Comparison of ENCODE assay signal across 7 cellular contexts in the genomic region with DNA sequence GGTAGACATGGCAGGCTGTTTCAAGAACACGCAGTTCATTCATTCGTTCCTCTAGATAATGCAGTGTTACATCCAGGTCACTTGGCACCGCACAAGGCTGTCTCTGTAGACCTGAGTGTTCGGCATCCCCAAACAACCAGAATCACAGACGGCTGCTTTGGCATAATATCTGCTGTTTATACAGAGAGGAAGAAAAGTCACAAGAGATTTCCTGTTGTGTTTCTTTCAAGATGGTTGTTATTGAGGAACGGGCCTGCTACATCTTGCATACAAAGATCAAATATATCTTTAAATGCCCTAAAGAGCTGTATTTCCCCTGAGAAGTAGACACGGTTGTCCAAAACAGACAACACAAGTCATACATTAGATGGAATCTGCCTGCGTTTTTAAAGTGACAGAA. TPM values are rescaled to one million over a fixed set of nuclear protein-coding genes. Genes with fewer than 3 reads are reported as not detected.
DNase-seq lines count a peak whose midpoint lies in the region; ATAC-seq, FAIRE-seq and TF ChIP-seq lines count a peak whose summit lies in the region.
"Not testable (repeated sequence)": the region's sequence is repeated elsewhere in the genome, so short reads cannot be mapped to it uniquely, and the experiment has no call there.

No MANE protein-coding gene starts in this region.

- not testable (repeated sequence) for H3K9me3 Mint-ChIP-seq in CD4-positive, alpha-beta T cell; T-cell; activated CD4-positive, alpha-beta memory T cell treated with anti-CD3 and anti-CD28 coated beads, Interleukin-2, amount 10 ng/mL, durations not matched to agents 7 days and 5 days; activated naive CD4-positive, alpha-beta T cell treated with anti-CD3 and anti-CD28 coated beads, Interleukin-2, amount 10 ng/mL, durations not matched to agents 7 days and 5 days; immature natural killer cell

- H3K27ac ChIP-seq in CD4-positive, alpha-beta T cell (ENCODE audit: low read depth, low read length) = peak overlapping the region; percentile 46

- not testable (repeated sequence) for H3K27me3 ChIP-seq in CD4-positive, alpha-beta T cell (ENCODE audit: control insufficient read depth, insufficient read depth, low read length)

- peaks cover 30% of the 10 kb centered on the region for H3K4me1 Mint-ChIP-seq in CD4-positive, alpha-beta T cell (ENCODE audit: low read depth)
- H3K4me1 Mint-ChIP-seq in T-cell = peaks cover 24 to 39% (median 32%) of the 10 kb centered on the region in 3 donors
- H3K4me1 Mint-ChIP-seq in activated CD4-positive, alpha-beta memory T cell treated with anti-CD3 and anti-CD28 coated beads, Interleukin-2, amount 10 ng/mL, durations not matched to agents 7 days and 5 days = peaks cover 35% of the 10 kb centered on the region
- peaks cover 43% of the 10 kb centered on the region for H3K4me1 Mint-ChIP-seq in activated naive CD4-positive, alpha-beta T cell treated with anti-CD3 and anti-CD28 coated beads, Interleukin-2, amount 10 ng/mL, durations not matched to agents 7 days and 5 days
- H3K4me1 Mint-ChIP-seq in immature natural killer cell = peaks cover 7 to 10% of the 10 kb centered on the region in 2 donors

- peak overlapping the region; percentile 66 for H3K4me3 Mint-ChIP-seq in CD4-positive, alpha-beta T cell
- H3K4me3 Mint-ChIP-seq in T-cell = peak overlapping the region in 2 of 3 donors; percentile 21 to 72
- not testable (repeated sequence) for H3K4me3 Mint-ChIP-seq in activated CD4-positive, alpha-beta memory T cell treated with anti-CD3 and anti-CD28 coated beads, Interleukin-2, amount 10 ng/mL, durations not matched to agents 7 days and 5 days; activated naive CD4-positive, alpha-beta T cell treated with anti-CD3 and anti-CD28 coated beads, Interleukin-2, amount 10 ng/mL, durations not matched to agents 7 days and 5 days
- H3K4me3 Mint-ChIP-seq in immature natural killer cell = peak overlapping the region in 3 of 5 donors; percentile 14 to 39 (median 17)

- CTCF ChIA-PET in CD4-positive, alpha-beta T cell (lab: Charles Lee); T-cell (lab: Charles Lee); activated naive CD4-positive, alpha-beta T cell treated with anti-CD3 and anti-CD28 coated beads, Interleukin-2, amount 10 ng/mL, durations not matched to agents 7 days and 5 days (lab: Charles Lee): not testable (repeated sequence)
- CTCF ChIA-PET in activated CD4-positive, alpha-beta memory T cell treated with anti-CD3 and anti-CD28 coated beads, Interleukin-2, amount 10 ng/mL, durations not matched to agents 7 days and 5 days (lab: Charles Lee) = interaction anchor here (0.8 to 2.9 kb wide), 2 partner anchors 8 to 157 kb away, joined by 3 to 12 read pairs; no protein-coding TSS in a partner anchor

- H3K27ac Mint-ChIP-seq in CD4-positive, alpha-beta T cell = peak overlapping the region; percentile 91
- H3K27ac Mint-ChIP-seq in T-cell (peak overlapping the region; percentile 70 to 93), immature natural killer cell (peak overlapping the region in 5 of 6 donors; percentile 28 to 57 (median 35))
- H3K27ac Mint-ChIP-seq in activated CD4-positive, alpha-beta memory T cell treated with anti-CD3 and anti-CD28 coated beads, Interleukin-2, amount 10 ng/mL, durations not matched to agents 7 days and 5 days = peak overlapping the region; percentile 12
- H3K27ac Mint-ChIP-seq in activated naive CD4-positive, alpha-beta T cell treated with anti-CD3 and anti-CD28 coated beads, Interleukin-2, amount 10 ng/mL, durations not matched to agents 7 days and 5 days = peak overlapping the region; percentile 2

- ATAC-seq in CD4-positive, alpha-beta T cell (ENCODE audit: poor library complexity) = peak; percentile 75
- ATAC-seq in T-cell (replicated peaks in 1 of 4) = peak; percentile 79 to 86 (median 81)

- H3K27me3 Mint-ChIP-seq in CD4-positive, alpha-beta T cell; T-cell; immature natural killer cell (ENCODE audit: low read depth in 3 of 3): not testable (repeated sequence)
- peaks cover 10% of the 10 kb centered on the region for H3K27me3 Mint-ChIP-seq in activated CD4-positive, alpha-beta memory T cell treated with anti-CD3 and anti-CD28 coated beads, Interleukin-2, amount 10 ng/mL, durations not matched to agents 7 days and 5 days
- H3K27me3 Mint-ChIP-seq in activated naive CD4-positive, alpha-beta T cell treated with anti-CD3 and anti-CD28 coated beads, Interleukin-2, amount 10 ng/mL, durations not matched to agents 7 days and 5 days = peaks cover 34% of the 10 kb centered on the region

- FAIRE-seq in urothelium cell line (lab: Jason Lieb, UNC) = peak; percentile 99

- intact Hi-C loops in CD4-positive, alpha-beta T cell (cut with DNase I, micrococcal nuclease) = loop anchor here in 1 of 2 experiments (5.0 kb wide), 1 partner anchor 701 kb away; no protein-coding TSS in a partner anchor

- not testable (repeated sequence) for DNase-seq in CD4-positive, alpha-beta T cell; activated CD4-positive, alpha-beta memory T cell treated with anti-CD3 and anti-CD28 coated beads, Interleukin-2, amount 10 ng/mL, durations not matched to agents 7 days and 5 days; activated naive CD4-positive, alpha-beta T cell treated with anti-CD3 and anti-CD28 coated beads, Interleukin-2, amount 10 ng/mL, durations not matched to agents 7 days and 5 days; immature natural killer cell; urothelium cell line (ENCODE audit: low spot score)
- DNase-seq in T-cell = peak in 1 of 34 experiments; percentile 14
- peak; percentile 55 for DNase-seq in central memory CD4-positive, alpha-beta T cell

- not testable (repeated sequence) for H3K36me3 Mint-ChIP-seq in CD4-positive, alpha-beta T cell (ENCODE audit: low read depth); T-cell; activated CD4-positive, alpha-beta memory T cell treated with anti-CD3 and anti-CD28 coated beads, Interleukin-2, amount 10 ng/mL, durations not matched to agents 7 days and 5 days (ENCODE audit: low read depth); activated naive CD4-positive, alpha-beta T cell treated with anti-CD3 and anti-CD28 coated beads, Interleukin-2, amount 10 ng/mL, durations not matched to agents 7 days and 5 days; immature natural killer cell

- H3K9me3 ChIP-seq in CD4-positive, alpha-beta T cell (ENCODE audit: control insufficient read depth, low read length) = not testable (repeated sequence)

- TF ChIP-seq CTCF in CD4-positive, alpha-beta T cell (IDR thresholded peaks at IDR 0.05) = not testable (repeated sequence)

- POLR2A ChIA-PET in CD4-positive, alpha-beta T cell (lab: Charles Lee) = interaction anchor here (0.6 to 1.3 kb wide), 9 partner anchors 9 to 356 kb away, joined by 3 to 6 read pairs (median 4); a partner anchor contains a TSS
- POLR2A ChIA-PET in T-cell (lab: Charles Lee) = interaction anchor here in 1 of 2 donors (0.6 kb wide), 1 partner anchor 11 kb away, joined by 3 read pairs; no protein-coding TSS in a partner anchor
- POLR2A ChIA-PET in activated CD4-positive, alpha-beta memory T cell treated with anti-CD3 and anti-CD28 coated beads, Interleukin-2, amount 10 ng/mL, durations not matched to agents 7 days and 5 days (lab: Charles Lee) = not testable (repeated sequence)

RNA-seq across cellular contexts. Expression of a gene that starts 58.8 kb away (rescaled TPM):
- 100 to 1,000 TPM; 108 to 114 TPM for total RNA-seq in CD4-positive, alpha-beta T cell
- total RNA-seq in T-cell = 100 to 1,000 TPM in 2 of 5 donors, 10 to 100 TPM in 3; 84.5 to 108 (median 93.5) TPM
- 10 to 100 TPM; 59.5 to 60.4 TPM for total RNA-seq in activated CD4-positive, alpha-beta memory T cell treated with anti-CD3 and anti-CD28 coated beads, Interleukin-2, amount 10 ng/mL, durations not matched to agents 7 days and 5 days
- 10 to 100 TPM; 69.7 to 99.5 (median 92.1) TPM for polyA plus RNA-seq in immature natural killer cell

Comparison
In these comparisons a context has a peak if more than half of its experiments do, and no peak if none do; other contexts are left out.
1. H3K27ac Mint-ChIP-seq: peak in every context shown above with its lines; median percentile 91 in CD4-positive, alpha-beta T cell; 82 in T-cell; 35 in immature natural killer cell; 12 in activated CD4-positive, alpha-beta memory T cell treated with anti-CD3 and anti-CD28 coated beads, Interleukin-2, amount 10 ng/mL, durations not matched to agents 7 days and 5 days; 2 in activated naive CD4-positive, alpha-beta T cell treated with anti-CD3 and anti-CD28 coated beads, Interleukin-2, amount 10 ng/mL, durations not matched to agents 7 days and 5 days.